In the genomic region with DNA sequence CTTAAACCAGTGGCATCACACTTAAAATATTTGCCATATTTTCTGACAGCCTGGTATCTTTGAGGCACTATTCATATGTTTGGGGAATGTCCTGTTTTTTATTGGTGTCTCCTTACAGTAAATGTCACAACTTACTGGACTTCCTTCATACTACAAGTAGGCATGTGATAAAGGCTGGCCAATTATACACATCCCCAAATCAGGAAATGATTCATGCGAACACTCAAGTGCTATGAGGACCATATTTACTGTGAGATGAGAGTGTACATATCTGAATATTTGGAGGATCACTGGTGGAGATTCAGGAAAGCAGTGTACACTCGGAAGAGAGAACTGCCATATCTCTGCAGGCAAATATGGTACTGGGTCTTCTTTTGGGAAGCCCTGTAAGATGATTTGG, we compare ENCODE assay signal across 20 cellular contexts.
A peak's percentile ranks its signal among the peaks of the same experiment; 100 is the strongest.
DNase-seq lines count a peak whose midpoint lies in the region; ATAC-seq and TF ChIP-seq lines count a peak whose summit lies in the region.
"Had no signal": no experiment of that assay in that cellular context is flagged by ENCODE, and none has a peak within 500 bp of the region (broad histone marks: within the 10 kb centered on the region; RNA-seq: fewer than 3 reads in every experiment).

No MANE protein-coding gene starts in this region.

- no peaks in the 10 kb centered on the region for H3F3A ChIP-seq in PC-3 (ENCODE audit: low read length, unreplicated experiment)
- H3F3A ChIP-seq in SK-N-SH (replicated peaks; ENCODE audit: insufficient read depth), result no peaks in the 10 kb centered on the region

- H4K20me1 ChIP-seq in PC-3 (ENCODE audit: low read length) (no peaks in the 10 kb centered on the region), SK-N-SH (ENCODE audit: insufficient read depth) (no peaks in the 10 kb centered on the region)

- H3K4me3 ChIP-seq in PC-3 (ENCODE audit: low read length) (no peak overlapping the region), SK-N-SH (ENCODE audit: low read depth in 2 of 2, low read length in 1 of 2) (no peak overlapping the region)

- H3K4me1 ChIP-seq in PC-3 (ENCODE audit: insufficient read depth, low read length) (no peaks in the 10 kb centered on the region), SK-N-SH (ENCODE audit: control insufficient read depth in 1 of 2, insufficient read depth in 2 of 2, low read depth in 1 of 2, low read length in 1 of 2) (no peaks in the 10 kb centered on the region)

- H3K36me3 ChIP-seq in PC-3 (ENCODE audit: low read depth, low read length) (no peaks in the 10 kb centered on the region), SK-N-SH (replicated peaks in 1 of 2; ENCODE audit: control insufficient read depth in 1 of 2, insufficient read depth in 2 of 2, low read length in 1 of 2) (no peaks in the 10 kb centered on the region)

- POLR2A ChIA-PET in PC-3 (lab: Charles Lee; ENCODE audit: unreplicated experiment) (no interaction called here), SK-N-SH (lab: Yijun Ruan, JAX) (no interaction called here)

- no peak overlapping the region for H3K9ac ChIP-seq in PC-3 (ENCODE audit: low read length)
- no peak overlapping the region for H3K9ac ChIP-seq in SK-N-SH
- H3K9ac ChIP-seq: KMS-11 had no signal

- BruUV-seq in PC-3 (replicated peaks; lab: Mats Ljungman, UMichigan), result no TSS peak

- CTCF ChIA-PET in PC-3 (lab: Charles Lee), result no interaction called here
- CTCF ChIA-PET in SK-N-SH (lab: Yijun Ruan, JAX), result no interaction called here

- H3K27ac ChIP-seq in PC-3 (ENCODE audit: low read length), result no peak overlapping the region
- no peak overlapping the region for H3K27ac ChIP-seq in SK-N-SH (ENCODE audit: low read depth in 2 of 2, low read length in 1 of 2)
- H3K27ac ChIP-seq: HL-60, KMS-11 had no signal

- DNase-seq in A172 (ENCODE audit: low spot score), result peak; percentile 1
- peak; percentile 82 for DNase-seq in DMS53 (lab: John Stamatoyannopoulos, UW)
- peak; percentile 66 for DNase-seq in HT1080 (ENCODE audit: low read depth)
- DNase-seq in PC-3, result peak; percentile 46
- no peak for DNase-seq in SK-N-SH
- DNase-seq in GM10266 (ENCODE audit: extremely low spot score), result no peak
- DNase-seq: CD4-positive, CD25-positive, alpha-beta regulatory T cell; COR-L47; GF-D8; NCI-H1048; NCI-H1417 treated with DMSO at 0.1 percent for 48 hours; NCI-H187; NCI-H2107; NCI-H82; OCI-M1; Right ventricle myocardium superior had no signal

- no peak for TF ChIP-seq EP300 in SK-N-SH (IDR thresholded peaks at IDR 0.05; ENCODE audit: borderline replicate concordance in 1 of 2, low read depth in 1 of 2, low read length in 1 of 2)

- H3K79me2 ChIP-seq in PC-3 (ENCODE audit: low read length) (no peaks in the 10 kb centered on the region), SK-N-SH (ENCODE audit: insufficient read depth) (no peaks in the 10 kb centered on the region)

- TF ChIP-seq RAD21 in SK-N-SH (IDR thresholded peaks at IDR 0.05; ENCODE audit: low read length), result no peak

- no peaks in the 10 kb centered on the region for H3K9me2 ChIP-seq in PC-3 (replicated peaks; ENCODE audit: low read length)
- no peaks in the 10 kb centered on the region; the same call in 1 of the 2 replicates for H3K9me2 ChIP-seq in SK-N-SH

- 77% methylated on average over 2 of the region's 2 CpGs for WGBS in SK-N-SH (ENCODE audit: low lambda C conversion rate)

- H3K9me3 ChIP-seq in PC-3 (ENCODE audit: low read length) (no peaks in the 10 kb centered on the region), SK-N-SH (no peaks in the 10 kb centered on the region)

- H3K27me3 ChIP-seq in PC-3 (ENCODE audit: low read length) (no peaks in the 10 kb centered on the region), SK-N-SH (ENCODE audit: insufficient read depth) (no peaks in the 10 kb centered on the region)

- intact Hi-C loops in PC-3 (cut with micrococcal nuclease), result no loop called here

- H3K4me2 ChIP-seq in PC-3 (ENCODE audit: low read length), result no peak overlapping the region
- no peak overlapping the region for H3K4me2 ChIP-seq in SK-N-SH
- H3K4me2 ChIP-seq: KMS-11 had no signal

- H2AFZ ChIP-seq in PC-3 (ENCODE audit: low read length), result no peak overlapping the region
- no peak overlapping the region for H2AFZ ChIP-seq in SK-N-SH (ENCODE audit: low read depth)

- TF ChIP-seq CTCF in PC-3 (conservative IDR thresholded peaks at IDR 0.05; ENCODE audit: low read depth, low read length) (no peak), SK-N-SH (IDR thresholded peaks at IDR 0.05) (no peak), GM10266 (IDR thresholded peaks at IDR 0.05; ENCODE audit: control insufficient read depth, insufficient read depth, low read depth, missing control alignments) (no peak)

- no peak for ATAC-seq in PC-3
- no peak for ATAC-seq in HG02798 (IDR thresholded peaks at IDR 0.05; ENCODE audit: poor library complexity, unreplicated experiment)
- ATAC-seq in HG03439 (IDR thresholded peaks at IDR 0.05; ENCODE audit: unreplicated experiment), result no peak

TF ChIP-seq in SK-N-SH, 30 proteins besides CTCF, POLR2A, EP300 and RAD21:
- TF ChIP-seq POLR2AphosphoS5 (IDR thresholded peaks at IDR 0.05; ENCODE audit: low read depth, low read length) (no peak), SMC3 (IDR thresholded peaks at IDR 0.05; ENCODE audit: low read depth, low read length) (no peak), RFX5 (IDR thresholded peaks at IDR 0.05; ENCODE audit: low read length) (no peak), TCF12 (IDR thresholded peaks at IDR 0.05) (no peak), GABPA (IDR thresholded peaks at IDR 0.05; ENCODE audit: low read depth) (no peak), YY1 (IDR thresholded peaks at IDR 0.05; ENCODE audit: low read depth) (no peak), RCOR1 (IDR thresholded peaks at IDR 0.05; ENCODE audit: low read length) (no peak), CHD2 (IDR thresholded peaks at IDR 0.05; ENCODE audit: low read length, partially characterized antibody) (no peak), JUND (IDR thresholded peaks at IDR 0.05) (no peak), SIN3A (IDR thresholded peaks at IDR 0.05; ENCODE audit: borderline replicate concordance, low read depth, low read length) (no peak), RXRA (IDR thresholded peaks at IDR 0.05; ENCODE audit: borderline replicate concordance, low read depth) (no peak)
- TF ChIP-seq, protein P1, sequence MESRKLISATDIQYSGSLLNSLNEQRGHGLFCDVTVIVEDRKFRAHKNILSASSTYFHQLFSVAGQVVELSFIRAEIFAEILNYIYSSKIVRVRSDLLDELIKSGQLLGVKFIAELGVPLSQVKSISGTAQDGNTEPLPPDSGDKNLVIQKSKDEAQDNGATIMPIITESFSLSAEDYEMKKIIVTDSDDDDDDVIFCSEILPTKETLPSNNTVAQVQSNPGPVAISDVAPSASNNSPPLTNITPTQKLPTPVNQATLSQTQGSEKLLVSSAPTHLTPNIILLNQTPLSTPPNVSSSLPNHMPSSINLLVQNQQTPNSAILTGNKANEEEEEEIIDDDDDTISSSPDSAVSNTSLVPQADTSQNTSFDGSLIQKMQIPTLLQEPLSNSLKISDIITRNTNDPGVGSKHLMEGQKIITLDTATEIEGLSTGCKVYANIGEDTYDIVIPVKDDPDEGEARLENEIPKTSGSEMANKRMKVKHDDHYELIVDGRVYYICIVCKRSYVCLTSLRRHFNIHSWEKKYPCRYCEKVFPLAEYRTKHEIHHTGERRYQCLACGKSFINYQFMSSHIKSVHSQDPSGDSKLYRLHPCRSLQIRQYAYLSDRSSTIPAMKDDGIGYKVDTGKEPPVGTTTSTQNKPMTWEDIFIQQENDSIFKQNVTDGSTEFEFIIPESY (IDR thresholded peaks at IDR 0.05; ENCODE audit: borderline replicate concordance, low read depth), result no peak
- TF ChIP-seq, protein P2, sequence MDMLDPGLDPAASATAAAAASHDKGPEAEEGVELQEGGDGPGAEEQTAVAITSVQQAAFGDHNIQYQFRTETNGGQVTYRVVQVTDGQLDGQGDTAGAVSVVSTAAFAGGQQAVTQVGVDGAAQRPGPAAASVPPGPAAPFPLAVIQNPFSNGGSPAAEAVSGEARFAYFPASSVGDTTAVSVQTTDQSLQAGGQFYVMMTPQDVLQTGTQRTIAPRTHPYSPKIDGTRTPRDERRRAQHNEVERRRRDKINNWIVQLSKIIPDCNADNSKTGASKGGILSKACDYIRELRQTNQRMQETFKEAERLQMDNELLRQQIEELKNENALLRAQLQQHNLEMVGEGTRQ (IDR thresholded peaks at IDR 0.05; ENCODE audit: borderline replicate concordance, low read depth, low read length), result no peak
- TF ChIP-seq, protein P3, sequence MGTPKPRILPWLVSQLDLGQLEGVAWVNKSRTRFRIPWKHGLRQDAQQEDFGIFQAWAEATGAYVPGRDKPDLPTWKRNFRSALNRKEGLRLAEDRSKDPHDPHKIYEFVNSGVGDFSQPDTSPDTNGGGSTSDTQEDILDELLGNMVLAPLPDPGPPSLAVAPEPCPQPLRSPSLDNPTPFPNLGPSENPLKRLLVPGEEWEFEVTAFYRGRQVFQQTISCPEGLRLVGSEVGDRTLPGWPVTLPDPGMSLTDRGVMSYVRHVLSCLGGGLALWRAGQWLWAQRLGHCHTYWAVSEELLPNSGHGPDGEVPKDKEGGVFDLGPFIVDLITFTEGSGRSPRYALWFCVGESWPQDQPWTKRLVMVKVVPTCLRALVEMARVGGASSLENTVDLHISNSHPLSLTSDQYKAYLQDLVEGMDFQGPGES (IDR thresholded peaks at IDR 0.05; ENCODE audit: low read depth, low read length), result no peak
- TF ChIP-seq, protein P4, sequence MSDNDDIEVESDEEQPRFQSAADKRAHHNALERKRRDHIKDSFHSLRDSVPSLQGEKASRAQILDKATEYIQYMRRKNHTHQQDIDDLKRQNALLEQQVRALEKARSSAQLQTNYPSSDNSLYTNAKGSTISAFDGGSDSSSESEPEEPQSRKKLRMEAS (IDR thresholded peaks at IDR 0.05; ENCODE audit: low read depth), result no peak
- TF ChIP-seq, protein P5, sequence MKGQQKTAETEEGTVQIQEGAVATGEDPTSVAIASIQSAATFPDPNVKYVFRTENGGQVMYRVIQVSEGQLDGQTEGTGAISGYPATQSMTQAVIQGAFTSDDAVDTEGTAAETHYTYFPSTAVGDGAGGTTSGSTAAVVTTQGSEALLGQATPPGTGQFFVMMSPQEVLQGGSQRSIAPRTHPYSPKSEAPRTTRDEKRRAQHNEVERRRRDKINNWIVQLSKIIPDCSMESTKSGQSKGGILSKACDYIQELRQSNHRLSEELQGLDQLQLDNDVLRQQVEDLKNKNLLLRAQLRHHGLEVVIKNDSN (IDR thresholded peaks at IDR 0.05; ENCODE audit: borderline replicate concordance, low read depth), result no peak

Comparison
In these comparisons a context has a peak if more than half of its experiments do, and no peak if none do; other contexts are left out.
1. DNase-seq: peak in A172 (single experiment), DMS53 (single experiment), HT1080 (single experiment) and PC-3 (single experiment); none in SK-N-SH (single experiment) and GM10266 (single experiment).